Comparison of ENCODE assay signal across 8 cellular contexts in the genomic region with DNA sequence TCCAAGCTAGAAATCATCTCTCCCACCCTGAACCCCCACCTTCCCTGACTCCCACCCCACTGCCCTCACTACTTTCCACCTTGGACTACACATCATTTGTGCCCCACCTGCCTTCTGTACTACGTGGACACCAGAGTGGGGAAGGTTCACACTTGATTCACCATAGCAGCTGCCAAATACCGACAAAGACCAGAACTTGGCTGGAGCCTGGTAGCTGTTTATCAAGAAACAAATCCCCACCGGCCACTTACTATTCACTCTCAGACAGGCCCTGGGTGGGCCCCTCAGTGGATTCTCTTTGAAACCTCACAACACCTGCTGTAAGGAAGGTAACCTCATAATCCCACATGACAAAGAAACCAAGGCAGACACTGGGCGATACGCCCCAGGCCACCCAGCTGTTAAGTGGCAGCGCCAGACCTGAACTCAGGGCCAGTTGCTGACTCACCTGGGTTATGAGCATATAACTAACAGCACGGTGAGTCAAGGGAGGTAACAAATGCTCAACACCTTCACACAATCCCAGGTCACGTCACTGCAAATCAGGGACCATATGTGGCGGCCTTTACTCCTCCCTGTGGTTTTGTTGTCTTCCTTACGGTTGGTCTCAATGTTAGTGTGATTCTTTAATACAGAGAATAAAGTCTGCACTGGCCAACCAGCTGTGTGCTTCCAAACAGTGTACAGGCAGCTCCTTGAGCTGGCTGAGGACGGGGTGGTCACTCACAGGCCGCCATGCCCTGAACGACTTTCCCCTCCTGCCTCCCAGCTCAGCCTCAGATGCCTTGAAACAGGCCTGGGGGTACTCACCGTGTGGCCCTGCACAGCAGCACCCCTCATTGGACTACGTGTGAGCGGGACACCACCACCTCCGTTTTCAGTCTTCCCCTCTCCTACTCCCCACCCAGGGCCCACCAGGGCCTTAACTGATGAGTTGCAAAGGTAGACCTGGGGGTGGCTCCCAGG. TPM values are rescaled to one million over a fixed set of nuclear protein-coding genes. Genes with fewer than 3 reads are reported as not detected.
DNase-seq lines count a peak whose midpoint lies in the region; ATAC-seq and TF ChIP-seq lines count a peak whose summit lies in the region.

No MANE protein-coding gene starts in this region.

- BruUV-seq in mammary epithelial cell (replicated peaks; lab: Mats Ljungman, UMichigan) = no TSS peak

- peaks cover 75% of the 10 kb centered on the region for H3K4me1 ChIP-seq in mammary epithelial cell (ENCODE audit: insufficient read depth, low read length)

- H3K4me3 Mint-ChIP-seq in naive B cell = peak overlapping the region in 1 of 8 donors; percentile 6

- H3K27me3 Mint-ChIP-seq in naive B cell = no peaks in the 10 kb centered on the region

- peaks cover 98% of the 10 kb centered on the region for H3K79me2 ChIP-seq in mammary epithelial cell (ENCODE audit: insufficient read depth, low read length)

- H3K9me3 Mint-ChIP-seq in naive B cell = no peaks in the 10 kb centered on the region

- peak overlapping the region; percentile 34 to 74 (median 44) for H3K27ac Mint-ChIP-seq in naive B cell

- DNase-seq in AG04450 (ENCODE audit: low read depth, low spot score) (no peak), RKO (ENCODE audit: low spot score) (peak; percentile 31), mammary epithelial cell (peak; percentile 96), naive B cell (no peak), SIG-M5 treated with dmso at 0.1 percent for 504 hours (lab: John Stamatoyannopoulos, UW; ENCODE audit: unreplicated experiment) (no peak)

- H3K27me3 ChIP-seq in AG04450 (ENCODE audit: control insufficient read depth, insufficient read depth, low read length) = no peaks in the 10 kb centered on the region
- no peaks in the 10 kb centered on the region for H3K27me3 ChIP-seq in mammary epithelial cell (ENCODE audit: insufficient read depth, low read length)

- peaks cover 12% of the 10 kb centered on the region for H4K20me1 ChIP-seq in mammary epithelial cell (ENCODE audit: insufficient read depth, low read length)

- TF ChIP-seq CTCF in AG04450 (IDR thresholded peaks at IDR 0.05; ENCODE audit: low read depth, low read length) (no peak), mammary epithelial cell (conservative IDR thresholded peaks at IDR 0.05 in 1 of 2, IDR thresholded peaks at IDR 0.05 in 1 of 2; ENCODE audit: extremely low read depth in 1 of 2, insufficient read depth in 1 of 2, low read depth in 1 of 2, low read length in 2 of 2) (no peak)

- in situ Hi-C loops in mammary epithelial cell (cut with MboI; ENCODE audit: low sequenced_read_pairs in 2 of 2) = no loop called here

- H3K27ac ChIP-seq in AG04450 (ENCODE audit: low read depth, low read length) = peak overlapping the region; percentile 92
- peak overlapping the region; percentile 64 for H3K27ac ChIP-seq in mammary epithelial cell (ENCODE audit: insufficient read depth, low read depth, low read length)

- peaks cover 48% of the 10 kb centered on the region for H3K36me3 ChIP-seq in mammary epithelial cell (ENCODE audit: insufficient read depth, low read length)

- ATAC-seq in naive B cell (ENCODE audit: low read depth in 2 of 2) = no peak
- no peak for ATAC-seq in HG03521 (IDR thresholded peaks at IDR 0.05; ENCODE audit: unreplicated experiment)
- no peak for ATAC-seq in HG03175 (IDR thresholded peaks at IDR 0.05; ENCODE audit: unreplicated experiment)
- ATAC-seq in HG03045 (IDR thresholded peaks at IDR 0.05; ENCODE audit: unreplicated experiment) = no peak

- H3K9ac ChIP-seq in mammary epithelial cell (ENCODE audit: insufficient read depth, low read length) = peak overlapping the region; percentile 38

- no peak overlapping the region for H3K4me3 ChIP-seq in AG04450 (ENCODE audit: low read depth, low read length)
- no peak overlapping the region for H3K4me3 ChIP-seq in mammary epithelial cell (replicated peaks in 1 of 3; ENCODE audit: insufficient read depth in 1 of 3, low read depth in 2 of 3, low read length in 3 of 3)

- POLR2A ChIA-PET in AG04450 (lab: Yijun Ruan, JAX) = interaction anchor here (0.6 to 6.6 kb wide), 4 partner anchors 8 to 352 kb away, joined by 3 to 63 read pairs (median 26); a partner anchor contains a TSS

- H3K36me3 Mint-ChIP-seq in naive B cell = peaks cover 11 to 13% of the 10 kb centered on the region in 2 donors

- H3K4me1 Mint-ChIP-seq in naive B cell = peaks cover 66 to 91% (median 88%) of the 10 kb centered on the region in 3 donors

- WGBS in mammary epithelial cell (ENCODE audit: low coverage, missing lambda C conversion rate) = 35% methylated on average over 13 of the region's 17 CpGs

- H2AFZ ChIP-seq in mammary epithelial cell (ENCODE audit: low read depth, low read length) = no peak overlapping the region

- intact Hi-C loops in mammary epithelial cell (cut with micrococcal nuclease) = no loop called here

- dilution Hi-C loops in mammary epithelial cell (cut with HindIII; ENCODE audit: low sequenced_read_pairs) = no loop called here

- peak overlapping the region; percentile 29 for H3K4me2 ChIP-seq in mammary epithelial cell (ENCODE audit: insufficient read depth, low read depth, low read length)

- CTCF ChIA-PET in AG04450 (lab: Charles Lee) (no interaction called here), mammary epithelial cell (lab: Charles Lee; ENCODE audit: low non-redundant PET) (no interaction called here)

- H3K9me3 ChIP-seq in AG04450 (ENCODE audit: control insufficient read depth, insufficient read depth, low read length) (no peaks in the 10 kb centered on the region; the same call in 1 of the 2 replicates), mammary epithelial cell (replicated peaks; ENCODE audit: insufficient read depth, low read length) (no peaks in the 10 kb centered on the region)

RNA-seq across cellular contexts. Expression of a gene that starts 7.5 kb away (rescaled TPM):
- polyA plus RNA-seq in AG04450 (2011; rRNA removed) = 722 and 735 TPM in 2 replicates
- 648 and 799 TPM in 2 replicates for polyA minus RNA-seq in AG04450 (2011; rRNA and poly(A)+ RNA removed)
- 100 to 1,000 TPM; 384 to 470 TPM for total RNA-seq in mammary epithelial cell
- polyA plus RNA-seq in mammary epithelial cell = 466 TPM
- 713 TPM for polyA minus RNA-seq in mammary epithelial cell
- polyA plus RNA-seq in naive B cell (ENCODE audit: low read depth in 6 of 6) = 100 to 1,000 TPM; 145 to 210 (median 186) TPM

Comparison
In these comparisons a context has a peak if more than half of its experiments do, and no peak if none do; other contexts are left out.
1. DNase-seq: peak in RKO (single experiment) and mammary epithelial cell (single experiment); none in AG04450 (single experiment), naive B cell (single experiment) and SIG-M5 treated with dmso at 0.1 percent for 504 hours (single experiment).